In genomic region chr16:85129846-85130706, GRCh38 we compare ENCODE assay signal across 13 cellular contexts. TPM values are rescaled to one million over a fixed set of nuclear protein-coding genes. Genes with fewer than 3 reads are reported as not detected.
DNase-seq lines count a peak whose midpoint lies in the region; ATAC-seq and TF ChIP-seq lines count a peak whose summit lies in the region.
"Had no signal": no experiment of that assay in that cellular context is flagged by ENCODE, and none has a peak within 500 bp of the region (broad histone marks: within the 10 kb centered on the region; RNA-seq: fewer than 3 reads in every experiment).

No MANE protein-coding gene starts in this region.

- 53% methylated on average over 15 of the region's 15 CpGs for WGBS in hepatocyte (ENCODE audit: low lambda C conversion rate, missing lambda C conversion rate)
- 42 to 63% methylated on average over 15 of the region's 15 CpGs for WGBS in sigmoid colon, 2 donors

- H3K27me3 ChIP-seq in ascending aorta (no peaks in the 10 kb centered on the region), hepatocyte (no peaks in the 10 kb centered on the region), sigmoid colon (no peaks in the 10 kb centered on the region)

- H3K27ac ChIP-seq in ascending aorta (peak overlapping the region; percentile 77 to 92), hepatocyte (peak overlapping the region; percentile 70), sigmoid colon (peak overlapping the region; percentile 77 to 86 (median 80))
- H3K27ac ChIP-seq: C4-2B had no signal

- intact Hi-C loops in ascending aorta (cut with DNase I) = loop anchor here (2.0 to 10.0 kb wide), 3 partner anchors 21 to 385 kb away; no protein-coding TSS in a partner anchor
- intact Hi-C loops in sigmoid colon (cut with DNase I) = no loop called here

- H3K4me3 ChIP-seq in ascending aorta (no peak overlapping the region), hepatocyte (no peak overlapping the region), sigmoid colon (no peak overlapping the region)
- H3K4me3 ChIP-seq: lung had no signal

- H3K4me2 ChIP-seq in hepatocyte = peak overlapping the region; percentile 7

- no peak for TF ChIP-seq POLR2A in sigmoid colon (IDR thresholded peaks at IDR 0.05)

- H3K36me3 ChIP-seq in ascending aorta = no peaks in the 10 kb centered on the region
- H3K36me3 ChIP-seq in hepatocyte (replicated peaks; ENCODE audit: insufficient read depth, low read depth) = no peaks in the 10 kb centered on the region
- no peaks in the 10 kb centered on the region for H3K36me3 ChIP-seq in sigmoid colon

- H3K9me2 ChIP-seq in hepatocyte (replicated peaks; ENCODE audit: insufficient read depth) = no peaks in the 10 kb centered on the region

- TF ChIP-seq CTCF in ascending aorta (IDR thresholded peaks at IDR 0.05) (no peak), hepatocyte (IDR thresholded peaks at IDR 0.05; ENCODE audit: poor library complexity) (no peak), sigmoid colon (IDR thresholded peaks at IDR 0.05) (no peak)

- H3K4me1 ChIP-seq in ascending aorta = peaks cover 18 to 43% of the 10 kb centered on the region in 2 donors
- peaks cover 29% of the 10 kb centered on the region for H3K4me1 ChIP-seq in hepatocyte (ENCODE audit: insufficient read depth)
- H3K4me1 ChIP-seq in sigmoid colon = peaks cover 0 to 46% (median 37%) of the 10 kb centered on the region in 4 donors

- no peak for ATAC-seq in GM19452 (IDR thresholded peaks at IDR 0.05; ENCODE audit: unreplicated experiment)
- ATAC-seq: activated T-helper 17 cell treated with anti-CD3 and anti-CD28 coated beads, Interleukin-2, amount 50 U/mL, for 72 hours had no signal

- no peaks in the 10 kb centered on the region for H4K20me1 ChIP-seq in hepatocyte (ENCODE audit: insufficient read depth, poor library complexity, severe bottlenecking)

- no peaks in the 10 kb centered on the region for H3K79me2 ChIP-seq in hepatocyte

- H3K9me3 ChIP-seq in ascending aorta = no peaks in the 10 kb centered on the region
- no peaks in the 10 kb centered on the region for H3K9me3 ChIP-seq in hepatocyte (ENCODE audit: low read depth)
- H3K9me3 ChIP-seq in sigmoid colon = no peaks in the 10 kb centered on the region

- peak; percentile 70 for DNase-seq in AG20443 (ENCODE audit: low spot score)
- DNase-seq in ascending aorta (ENCODE audit: low spot score in 2 of 2) = peak in 1 of 2 donors; percentile 85
- DNase-seq in hepatocyte (ENCODE audit: low spot score) = no peak
- no peak for DNase-seq in sigmoid colon
- no peak for DNase-seq in activated gamma-delta T cell treated with Interleukin-2 at 50 U/mL for 16 hours
- DNase-seq in NCI-H2081 (lab: John Stamatoyannopoulos, UW) = no peak
- no peak for DNase-seq in T-helper 9 cell
- DNase-seq: endodermal cell, NCI-H1048 had no signal

- no peak for TF ChIP-seq EP300 in sigmoid colon (IDR thresholded peaks at IDR 0.05)

- H2AFZ ChIP-seq in hepatocyte = no peak overlapping the region

RNA-seq across cellular contexts. Expression of gene CIBAR2, which starts 17.8 kb away (rescaled TPM):
- not detected for total RNA-seq in ascending aorta
- 0.13 TPM in 1 of 2 replicates, not detected in the other for total RNA-seq in hepatocyte
- polyA plus RNA-seq in hepatocyte = not detected in 2 replicates
- total RNA-seq in sigmoid colon = not detected
- polyA plus RNA-seq in sigmoid colon = not detected
- total RNA-seq: endodermal cell had no signal
